ENCODE assay signal across 1 cellular context in genomic region chr2:218642121-218642656, GRCh38.
TF ChIP-seq lines count a peak whose summit lies in the region.

No MANE protein-coding gene starts in this region.

TF ChIP-seq in HepG2, 621 proteins besides CTCF, POLR2A, EP300 and RAD21:
- TF ChIP-seq ZC3H13 (CRISPR knock-in tag; IDR thresholded peaks at IDR 0.05), result peak; percentile 90
- peak; percentile 78 for TF ChIP-seq AGO2 (optimal IDR thresholded peaks at IDR 0.05; ENCODE audit: low read depth, low read length)
- no peak for TF ChIP-seq ZNF230 (CRISPR knock-in tag; IDR thresholded peaks at IDR 0.05)
- peak; percentile 30 for TF ChIP-seq RBFOX2 (IDR thresholded peaks at IDR 0.05; ENCODE audit: low read depth, low read length)
- no peak for TF ChIP-seq BRCA1 (CRISPR knock-in tag; IDR thresholded peaks at IDR 0.05)
- no peak for TF ChIP-seq ATAD3A (CRISPR knock-in tag; IDR thresholded peaks at IDR 0.05)
